Comparison of ENCODE assay signal across 1 cellular context in genomic region chr10:111148025-111148424, GRCh38.
TF ChIP-seq lines count a peak whose summit lies in the region.

No MANE protein-coding gene starts in this region.

TF ChIP-seq in GM23338, 12 proteins besides CTCF, POLR2A, EP300 and RAD21 (continued from another document):
- no peak for TF ChIP-seq REST (IDR thresholded peaks at IDR 0.05; ENCODE audit: unreplicated experiment)
